1 cellular context compared by ENCODE assay signal in the genomic region with DNA sequence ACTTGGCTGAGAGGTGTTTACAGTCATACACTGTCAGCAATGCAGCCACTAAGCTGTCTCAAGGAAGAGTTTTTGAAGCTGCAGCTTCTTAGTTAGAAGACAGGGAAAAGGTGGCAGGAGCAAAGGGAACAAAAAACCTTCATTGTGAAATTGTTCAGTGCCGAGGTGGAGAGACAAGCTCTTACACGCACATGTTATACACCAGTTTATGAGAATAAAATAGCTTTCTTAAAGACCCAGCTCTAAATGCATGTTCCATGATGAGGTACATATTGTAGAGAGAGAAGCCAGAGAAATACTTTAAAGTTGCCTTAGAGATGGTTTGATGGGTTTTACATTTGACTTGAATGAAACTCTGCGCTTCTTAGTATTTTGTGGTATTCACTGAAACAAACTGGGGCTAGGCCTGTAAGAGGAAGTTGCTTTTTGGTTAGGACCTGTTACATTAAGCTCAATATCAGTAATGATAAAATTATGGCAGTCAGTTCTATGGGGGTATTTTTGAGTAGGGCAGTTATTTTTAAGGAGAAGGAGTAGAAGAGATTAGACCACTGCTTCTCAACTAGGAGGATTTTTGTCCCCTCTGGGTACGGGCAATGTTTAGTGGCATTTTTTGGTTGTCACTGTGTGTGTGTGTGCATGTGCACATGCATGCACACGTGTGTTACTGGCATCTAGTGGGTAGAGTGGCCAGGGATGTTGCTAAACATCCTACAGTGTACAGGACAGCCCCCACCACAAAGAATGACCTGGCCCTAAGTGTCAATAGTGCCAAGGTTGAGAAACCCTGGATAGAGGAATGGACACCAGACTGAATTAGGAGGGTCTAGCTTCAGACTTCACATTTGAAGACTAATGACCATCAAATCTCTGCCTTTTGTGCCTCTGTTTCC.
TF ChIP-seq lines count a peak whose summit lies in the region.

No MANE protein-coding gene starts in this region.

TF ChIP-seq in SK-N-SH, 30 proteins besides CTCF, POLR2A, EP300 and RAD21 (continued from another document):
- TF ChIP-seq IRF3 (IDR thresholded peaks at IDR 0.05; ENCODE audit: low read depth, low read length) (no peak), USF2 (IDR thresholded peaks at IDR 0.05; ENCODE audit: borderline replicate concordance, low read depth, low read length) (no peak), NFIC (IDR thresholded peaks at IDR 0.05; ENCODE audit: borderline replicate concordance) (no peak), SIN3A (IDR thresholded peaks at IDR 0.05; ENCODE audit: borderline replicate concordance, low read depth, low read length) (no peak), JUND (IDR thresholded peaks at IDR 0.05) (no peak), ELF1 (IDR thresholded peaks at IDR 0.05) (no peak)
